In genomic region chrX:152461471-152461870, GRCh38 we compare ENCODE assay signal across 9 cellular contexts. TPM values are rescaled to one million over a fixed set of nuclear protein-coding genes. Genes with fewer than 3 reads are reported as not detected.
"Had no signal": no experiment of that assay in that cellular context is flagged by ENCODE, and none has a peak within 500 bp of the region (broad histone marks: within the 10 kb centered on the region; RNA-seq: fewer than 3 reads in every experiment).

No MANE protein-coding gene starts in this region.

RNA-seq across cellular contexts. Expression of gene GABRA3, which starts 10.4 kb away (rescaled TPM):
- total RNA-seq: stomach, subcutaneous adipose tissue, thoracic aorta, thyroid gland, tibial nerve, upper lobe of left lung, upper lobe of right lung, vagina had no signal
- polyA plus RNA-seq: stomach, urinary bladder had no signal
